8 cellular contexts compared by ENCODE assay signal in genomic region chr17:48830840-48831548, GRCh38. TPM values are rescaled to one million over a fixed set of nuclear protein-coding genes. Genes with fewer than 3 reads are reported as not detected.
DNase-seq lines count a peak whose midpoint lies in the region; ATAC-seq and TF ChIP-seq lines count a peak whose summit lies in the region.

TSS of gene CALCOCO2 (plus strand) at chr17:48831035. CDS start at chr17:48841708, 10,673 bp downstream.

- peaks cover 41% of the 10 kb centered on the region for H4K20me1 ChIP-seq in smooth muscle cell (ENCODE audit: low read depth)

- peak within 1 kb of the TSS; percentile 83 for H3K4me2 ChIP-seq in smooth muscle cell

- H3K27me3 ChIP-seq in AG04450 (ENCODE audit: control insufficient read depth, insufficient read depth, low read length): no peaks in the 10 kb centered on the region
- H3K27me3 ChIP-seq in WERI-Rb-1 (ENCODE audit: insufficient read depth, low read depth, severe bottlenecking): no peaks in the 10 kb centered on the region
- H3K27me3 ChIP-seq in breast epithelium: no peaks in the 10 kb centered on the region
- H3K27me3 ChIP-seq in smooth muscle cell (ENCODE audit: low read depth): no peaks in the 10 kb centered on the region

- H3K4me3 ChIP-seq in AG04450 (ENCODE audit: low read depth, low read length) (peak within 1 kb of the TSS; percentile 95), WERI-Rb-1 (ENCODE audit: low read depth, low read length) (peak within 1 kb of the TSS; percentile 87), breast epithelium (peak within 1 kb of the TSS; percentile 77 to 95 (median 90)), smooth muscle cell (peak within 1 kb of the TSS; percentile 63)

- POLR2A ChIA-PET in AG04450 (lab: Yijun Ruan, JAX): no interaction called here

- peak within 1 kb of the TSS; percentile 75 for H2AFZ ChIP-seq in smooth muscle cell (ENCODE audit: low read depth)

- H3K36me3 ChIP-seq in WERI-Rb-1 (0 out of 2 replicates have a peak, but pooled peaks cover 2% of the 10 kb centered on the region), breast epithelium (no peaks in the 10 kb centered on the region), smooth muscle cell (ENCODE audit: low read depth) (no peaks in the 10 kb centered on the region)

- intact Hi-C loops in breast epithelium (cut with DNase I; ENCODE audit: low total_unique reads): no loop called here

- no peaks in the 10 kb centered on the region for H3K4me1 ChIP-seq in breast epithelium
- H3K4me1 ChIP-seq in smooth muscle cell (ENCODE audit: low read depth): no peaks in the 10 kb centered on the region

- peak; percentile 84 for TF ChIP-seq POLR2A in breast epithelium (IDR thresholded peaks at IDR 0.05)

- peak within 1 kb of the TSS; percentile 89 for H3K9ac ChIP-seq in smooth muscle cell (ENCODE audit: low read depth)

- 2% methylated on average over 39 of the region's 48 CpGs for WGBS in smooth muscle cell (ENCODE audit: low lambda C conversion rate)

- TF ChIP-seq CTCF in AG04450 (IDR thresholded peaks at IDR 0.05; ENCODE audit: low read depth, low read length): no peak
- 0 out of 2 replicates have a peak, but pooled peaks have one; percentile 1 for TF ChIP-seq CTCF in WERI-Rb-1 (IDR thresholded peaks at IDR 0.05; ENCODE audit: low read depth, low read length)
- TF ChIP-seq CTCF in breast epithelium (IDR thresholded peaks at IDR 0.05): peak in 2 of 3 donors; percentile 6 to 20
- TF ChIP-seq CTCF in smooth muscle cell (IDR thresholded peaks at IDR 0.05; ENCODE audit: borderline replicate concordance, insufficient read depth, poor library complexity, severe bottlenecking): no peak

- no peaks in the 10 kb centered on the region for H3F3A ChIP-seq in smooth muscle cell (ENCODE audit: low read depth)

- H3K9me3 ChIP-seq in AG04450 (ENCODE audit: control insufficient read depth, insufficient read depth, low read length): no peaks in the 10 kb centered on the region
- H3K9me3 ChIP-seq in WERI-Rb-1 (ENCODE audit: severe bottlenecking): no peaks in the 10 kb centered on the region
- no peaks in the 10 kb centered on the region for H3K9me3 ChIP-seq in breast epithelium
- no peaks in the 10 kb centered on the region for H3K9me3 ChIP-seq in smooth muscle cell (replicated peaks; ENCODE audit: low read depth)

- H3K79me2 ChIP-seq in smooth muscle cell (ENCODE audit: low read depth): peaks cover 46% of the 10 kb centered on the region

- DNase-seq in AG04450 (ENCODE audit: low read depth, low spot score): peak; percentile 65
- DNase-seq in NCI-H2227 treated with DMSO at 0.1 percent for 48 hours (lab: John Stamatoyannopoulos, UW): peak; percentile 80
- DNase-seq in WERI-Rb-1: peak; percentile 97
- peak; percentile 92 to 95 for DNase-seq in breast epithelium (ENCODE audit: low spot score in 2 of 2)
- DNase-seq in iPS-NIHi11 (ENCODE audit: low spot score): peak; percentile 97
- peak; percentile 63 for DNase-seq in smooth muscle cell (lab: John Stamatoyannopoulos, UW; ENCODE audit: unreplicated experiment)

- CTCF ChIA-PET in AG04450 (lab: Charles Lee): interaction anchor here (0.7 to 1.6 kb wide), 3 partner anchors 19 to 48 kb away, joined by 3 to 8 read pairs (median 3); no protein-coding TSS in a partner anchor

- ATAC-seq in GM18873 (IDR thresholded peaks at IDR 0.05; ENCODE audit: low FRiP score, unreplicated experiment): peak; percentile 78
- peak; percentile 67 for ATAC-seq in HG03139 (IDR thresholded peaks at IDR 0.05; ENCODE audit: unreplicated experiment)

- H3K27ac ChIP-seq in AG04450 (ENCODE audit: low read depth, low read length) (peak within 1 kb of the TSS; percentile 69), WERI-Rb-1 (peak within 1 kb of the TSS; percentile 80), breast epithelium (peak within 1 kb of the TSS; percentile 94 to 95), smooth muscle cell (ENCODE audit: low read depth) (peak within 1 kb of the TSS; percentile 59)

RNA-seq across cellular contexts. Expression of gene CALCOCO2, which starts in this region (rescaled TPM):
- polyA plus RNA-seq in AG04450 (2011; rRNA removed): 102 and 130 TPM in 2 replicates
- polyA minus RNA-seq in AG04450 (2011; rRNA and poly(A)+ RNA removed): 71.0 and 118 TPM in 2 replicates
- total RNA-seq in breast epithelium: 100 to 1,000 TPM; 134 to 262 (median 146) TPM
- 37.8 and 52.5 TPM in 2 replicates for total RNA-seq in smooth muscle cell
- 50.6 and 55.7 TPM in 2 replicates for polyA plus RNA-seq in smooth muscle cell

Comparison
In these comparisons a context has a peak if more than half of its experiments do, and no peak if none do; other contexts are left out.
1. Peak in every context shown above with its lines: DNase-seq, ATAC-seq, H3K4me3 ChIP-seq and H3K27ac ChIP-seq.
2. CTCF ChIP-seq: peak in WERI-Rb-1 (single experiment) and breast epithelium (2 of 3); none in AG04450 (single experiment) and smooth muscle cell (single experiment).